ENCODE assay signal across 9 cellular contexts in the genomic region with DNA sequence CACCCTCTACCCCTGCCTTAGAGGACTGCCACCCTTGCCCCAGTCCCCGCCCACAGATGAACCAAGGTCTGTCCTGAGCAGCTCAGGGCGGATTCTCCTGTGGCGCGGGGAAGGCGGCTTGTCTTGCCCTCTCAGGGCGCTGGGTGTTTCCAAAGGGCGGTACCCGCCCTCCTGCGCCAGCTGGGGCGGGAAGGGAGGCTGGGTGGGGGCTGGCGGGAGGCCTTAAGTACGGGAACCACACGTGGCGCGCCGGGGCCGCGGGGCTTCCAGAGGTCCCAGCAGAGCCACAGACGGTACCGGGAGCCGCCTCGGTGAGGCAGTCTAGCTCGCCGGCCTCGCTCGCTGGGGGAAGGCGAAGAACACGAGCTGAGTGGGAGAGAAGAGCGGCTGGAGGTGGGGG.
DNase-seq lines count a peak whose midpoint lies in the region; ATAC-seq and TF ChIP-seq lines count a peak whose summit lies in the region.
"Had no signal": no experiment of that assay in that cellular context is flagged by ENCODE, and none has a peak within 500 bp of the region (broad histone marks: within the 10 kb centered on the region; RNA-seq: fewer than 3 reads in every experiment).

No MANE protein-coding gene starts in this region.

- ATAC-seq in Right ventricle myocardium superior (ENCODE audit: poor library complexity) = peak; percentile 55
- no peak for ATAC-seq in HG02870 (IDR thresholded peaks at IDR 0.05; ENCODE audit: unreplicated experiment)
- no peak for ATAC-seq in HG02885 (IDR thresholded peaks at IDR 0.05; ENCODE audit: poor library complexity, unreplicated experiment)

- TF ChIP-seq CTCF in GM13976 (IDR thresholded peaks at IDR 0.05; ENCODE audit: borderline replicate concordance, control extremely low read depth, extremely low read depth, insufficient read depth, missing control alignments) = peak; percentile 40

- intact Hi-C loops in Right ventricle myocardium superior (cut with DNase I) = no loop called here

- in situ Hi-C loops in GM13976 (cut with MboI; ENCODE audit: low sequenced_read_pairs, unreplicated experiment) = no loop called here

- DNase-seq in GM13976 (ENCODE audit: low spot score) = peak; percentile 31
- DNase-seq in activated T-cell treated with anti-CD3 and anti-CD28 coated beads for 1 hour (ENCODE audit: low read depth) = peak; percentile 13
- DNase-seq in Right ventricle myocardium superior = peak; percentile 44
- peak; percentile 26 to 49 for DNase-seq in stimulated activated CD4-positive, alpha-beta T cell treated with anti-CD3 and anti-CD28 coated beads, Interleukin-1b, Interleukin-23, amount 100 ng/mL, for 4 hours (ENCODE audit: low read depth in 2 of 2)
- no peak for DNase-seq in NCI-H1105 treated with DMSO at 0.1 percent for 48 hours (lab: John Stamatoyannopoulos, UW)
- no peak for DNase-seq in cerebellar cortex (ENCODE audit: low spot score)
- DNase-seq: natural killer cell had no signal

Comparison
In these comparisons a context has a peak if more than half of its experiments do, and no peak if none do; other contexts are left out.
1. DNase-seq: peak in GM13976 (single experiment), activated T-cell treated with anti-CD3 and anti-CD28 coated beads for 1 hour (single experiment), Right ventricle myocardium superior (single experiment) and stimulated activated CD4-positive, alpha-beta T cell treated with anti-CD3 and anti-CD28 coated beads, Interleukin-1b, Interleukin-23, amount 100 ng/mL, for 4 hours (2 of 2); none in NCI-H1105 treated with DMSO at 0.1 percent for 48 hours (single experiment) and cerebellar cortex (single experiment).